Comparison of ENCODE assay signal across 5 cellular contexts in genomic region chr1:110778821-110779220, GRCh38.
"Had no signal": no experiment of that assay in that cellular context is flagged by ENCODE, and none has a peak within 500 bp of the region (broad histone marks: within the 10 kb centered on the region; RNA-seq: fewer than 3 reads in every experiment).

No MANE protein-coding gene starts in this region.

- H3K4me3 Mint-ChIP-seq: H9 had no signal

- DNase-seq: GM23248, H9, HCEC 1CT, IMR-90 had no signal

- H2AFZ ChIP-seq: GM23248 had no signal

- H3K9me3 Mint-ChIP-seq: H9 had no signal

- H3K4me3 ChIP-seq: GM23248, K562 had no signal

- ATAC-seq: K562 had no signal

- H3K9ac ChIP-seq: GM23248 had no signal

- H3K27ac ChIP-seq: GM23248 had no signal

- H3K27ac Mint-ChIP-seq: H9 had no signal
